8 cellular contexts compared by ENCODE assay signal in the genomic region with DNA sequence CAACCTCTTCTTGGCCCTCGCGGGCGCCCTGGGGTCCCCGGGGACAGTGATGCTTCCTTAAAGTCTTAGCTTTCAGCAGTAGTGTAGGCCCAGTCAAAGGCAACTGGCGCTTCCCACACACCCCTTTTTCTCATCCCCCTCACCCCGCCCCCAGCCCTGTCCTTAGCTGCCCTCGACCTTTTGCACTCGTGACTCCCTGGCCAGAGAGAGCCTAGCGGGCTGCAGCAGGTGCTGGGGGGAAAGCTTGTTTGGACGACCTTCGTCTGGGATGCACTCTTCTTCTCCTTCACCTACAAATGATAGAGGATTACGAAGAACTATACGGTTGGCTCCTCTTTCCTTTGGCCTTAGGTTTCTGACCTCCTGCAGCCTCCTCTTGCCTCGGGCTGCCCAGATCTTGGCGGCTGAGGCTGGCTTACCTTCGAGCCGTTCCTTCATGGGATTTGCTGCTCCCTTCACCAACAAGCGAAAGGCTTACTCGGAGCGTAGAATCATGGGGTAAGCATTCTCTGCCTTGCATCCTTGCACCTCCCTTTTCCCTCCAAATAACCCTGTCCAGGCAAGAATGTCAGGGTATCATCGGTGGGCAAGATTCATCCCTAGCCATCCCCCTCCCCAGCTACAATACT. TPM values are rescaled to one million over a fixed set of nuclear protein-coding genes. Genes with fewer than 3 reads are reported as not detected.
DNase-seq lines count a peak whose midpoint lies in the region; ATAC-seq and TF ChIP-seq lines count a peak whose summit lies in the region.

No MANE protein-coding gene starts in this region.

- no peaks in the 10 kb centered on the region for H3K79me2 ChIP-seq in hepatocyte

- H3K27me3 Mint-ChIP-seq in activated T-helper 17 cell treated with anti-CD3 and anti-CD28 coated beads, Interleukin-2, amount 50 U/mL, for 72 hours: no peaks in the 10 kb centered on the region

- DNase-seq in hepatocyte (ENCODE audit: low spot score) (peak; percentile 37), middle frontal gyrus (ENCODE audit: extremely low spot score, low spot score) (no peak), NCI-H2029 treated with DMSO at 0.1 percent for 48 hours (lab: John Stamatoyannopoulos, UW) (no peak), COLO829 (ENCODE audit: low spot score) (no peak)

- no peaks in the 10 kb centered on the region for H4K20me1 ChIP-seq in hepatocyte (ENCODE audit: insufficient read depth, poor library complexity, severe bottlenecking)

- no peaks in the 10 kb centered on the region for H3K27me3 ChIP-seq in hepatocyte
- no peaks in the 10 kb centered on the region for H3K27me3 ChIP-seq in skeletal muscle satellite cell (ENCODE audit: control insufficient read depth, insufficient read depth, low read length)

- peak overlapping the region; percentile 87 for H3K9ac ChIP-seq in skeletal muscle satellite cell (ENCODE audit: low read depth, low read length)

- peak; percentile 16 for ATAC-seq in GM18870 (IDR thresholded peaks at IDR 0.05; ENCODE audit: unreplicated experiment)
- peak; percentile 18 for ATAC-seq in HG03095 (IDR thresholded peaks at IDR 0.05; ENCODE audit: unreplicated experiment)
- ATAC-seq in activated T-helper 17 cell treated with anti-CD3 and anti-CD28 coated beads, Interleukin-2, amount 50 U/mL, for 72 hours (replicated peaks): no peak

- H3K4me1 ChIP-seq in hepatocyte (ENCODE audit: insufficient read depth): peaks cover 5% of the 10 kb centered on the region
- peaks cover 8% of the 10 kb centered on the region for H3K4me1 ChIP-seq in skeletal muscle satellite cell (ENCODE audit: control insufficient read depth, insufficient read depth, low read length)

- peaks cover 18% of the 10 kb centered on the region for H3K4me1 Mint-ChIP-seq in activated T-helper 17 cell treated with anti-CD3 and anti-CD28 coated beads, Interleukin-2, amount 50 U/mL, for 72 hours

- H3K4me3 Mint-ChIP-seq in activated T-helper 17 cell treated with anti-CD3 and anti-CD28 coated beads, Interleukin-2, amount 50 U/mL, for 72 hours: peak overlapping the region; percentile 97

- peaks cover 34% of the 10 kb centered on the region for H3K36me3 Mint-ChIP-seq in activated T-helper 17 cell treated with anti-CD3 and anti-CD28 coated beads, Interleukin-2, amount 50 U/mL, for 72 hours (ENCODE audit: low read depth)

- peak overlapping the region; percentile 98 for H2AFZ ChIP-seq in hepatocyte

- TF ChIP-seq CTCF in hepatocyte (IDR thresholded peaks at IDR 0.05; ENCODE audit: poor library complexity): no peak

- H3K9me2 ChIP-seq in hepatocyte (replicated peaks; ENCODE audit: insufficient read depth): no peaks in the 10 kb centered on the region

- H3K4me2 ChIP-seq in hepatocyte (peak overlapping the region; percentile 91), skeletal muscle satellite cell (ENCODE audit: low read length) (peak overlapping the region; percentile 91)

- H3K4me3 ChIP-seq in hepatocyte: peak overlapping the region; percentile 94
- peak overlapping the region; percentile 86 for H3K4me3 ChIP-seq in skeletal muscle satellite cell (ENCODE audit: low read length)

- no peaks in the 10 kb centered on the region for H3K9me3 Mint-ChIP-seq in activated T-helper 17 cell treated with anti-CD3 and anti-CD28 coated beads, Interleukin-2, amount 50 U/mL, for 72 hours

- H3K27ac ChIP-seq in hepatocyte: peak overlapping the region; percentile 99

- H3K36me3 ChIP-seq in hepatocyte (replicated peaks; ENCODE audit: insufficient read depth, low read depth) (no peaks in the 10 kb centered on the region), skeletal muscle satellite cell (ENCODE audit: insufficient read depth, low read length) (peaks cover 22% of the 10 kb centered on the region)

- WGBS in hepatocyte (ENCODE audit: low lambda C conversion rate, missing lambda C conversion rate): 27% methylated on average over 18 of the region's 21 CpGs

- H3K9me3 ChIP-seq in hepatocyte (ENCODE audit: low read depth) (no peaks in the 10 kb centered on the region), skeletal muscle satellite cell (replicated peaks; ENCODE audit: low read length) (no peaks in the 10 kb centered on the region)

- peak overlapping the region; percentile 59 for H3K27ac Mint-ChIP-seq in activated T-helper 17 cell treated with anti-CD3 and anti-CD28 coated beads, Interleukin-2, amount 50 U/mL, for 72 hours

RNA-seq across cellular contexts. Expression of a gene that starts 0.8 kb away (rescaled TPM):
- total RNA-seq in activated T-helper 17 cell treated with anti-CD3 and anti-CD28 coated beads, Interleukin-2, amount 50 U/mL, for 72 hours: 1 to 10 TPM; 5.3 to 9.7 TPM
- total RNA-seq in hepatocyte: 7.8 and 8.2 TPM in 2 replicates
- 9.6 and 10.7 TPM in 2 replicates for polyA plus RNA-seq in hepatocyte
- 3.8 and 5.9 TPM in 2 replicates for total RNA-seq in skeletal muscle satellite cell (2012; rRNA removed)

RNA-seq across cellular contexts. Expression of a gene that starts 9.4 kb away (rescaled TPM):
- 10 to 100 TPM; 31.1 to 43.0 TPM for total RNA-seq in activated T-helper 17 cell treated with anti-CD3 and anti-CD28 coated beads, Interleukin-2, amount 50 U/mL, for 72 hours
- total RNA-seq in hepatocyte: 21.9 and 23.3 TPM in 2 replicates
- 37.2 and 46.8 TPM in 2 replicates for polyA plus RNA-seq in hepatocyte
- 18.5 and 21.4 TPM in 2 replicates for total RNA-seq in skeletal muscle satellite cell (2012; rRNA removed)

RNA-seq across cellular contexts. Expression of a gene that starts 32.6 kb away (rescaled TPM):
- 100 to 1,000 TPM; 230 to 363 TPM for total RNA-seq in activated T-helper 17 cell treated with anti-CD3 and anti-CD28 coated beads, Interleukin-2, amount 50 U/mL, for 72 hours
- 111 and 115 TPM in 2 replicates for total RNA-seq in hepatocyte
- 83.2 and 96.6 TPM in 2 replicates for polyA plus RNA-seq in hepatocyte
- 114 and 127 TPM in 2 replicates for total RNA-seq in skeletal muscle satellite cell (2012; rRNA removed)

RNA-seq across cellular contexts. Expression of a gene that starts 37.7 kb away (rescaled TPM):
- total RNA-seq in activated T-helper 17 cell treated with anti-CD3 and anti-CD28 coated beads, Interleukin-2, amount 50 U/mL, for 72 hours: under 1 TPM in 1 of 2 donors, not detected in 1; 0.41 TPM
- 179 and 187 TPM in 2 replicates for total RNA-seq in hepatocyte
- polyA plus RNA-seq in hepatocyte: 155 and 167 TPM in 2 replicates
- total RNA-seq in skeletal muscle satellite cell (2012; rRNA removed): not detected in 2 replicates

RNA-seq across cellular contexts. Expression of a gene that starts 43.4 kb away (rescaled TPM):
- total RNA-seq in activated T-helper 17 cell treated with anti-CD3 and anti-CD28 coated beads, Interleukin-2, amount 50 U/mL, for 72 hours: 10 to 100 TPM; 61.0 to 96.6 TPM
- 21.9 and 35.4 TPM in 2 replicates for total RNA-seq in hepatocyte
- 12.4 and 12.5 TPM in 2 replicates for polyA plus RNA-seq in hepatocyte
- total RNA-seq in skeletal muscle satellite cell (2012; rRNA removed): 25.3 and 29.7 TPM in 2 replicates
